30 cellular contexts compared by ENCODE assay signal in the genomic region with DNA sequence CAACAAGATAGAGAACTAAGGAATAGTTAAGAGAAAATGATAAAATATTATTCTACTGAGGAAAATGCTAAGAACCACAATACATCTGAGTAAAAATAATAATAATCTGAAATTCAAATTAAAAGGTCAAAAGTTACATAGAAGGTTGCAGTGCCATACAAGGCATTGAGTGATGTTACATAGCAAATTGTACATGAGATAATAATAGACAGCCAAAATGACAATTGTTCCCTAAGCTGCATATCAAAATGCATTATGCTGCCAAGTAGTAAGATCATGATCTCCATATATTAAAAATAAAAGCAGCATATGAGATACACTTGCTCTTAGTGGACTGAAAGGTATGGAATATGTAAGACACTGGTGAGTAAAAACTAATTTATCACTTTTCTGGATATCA.
"Had no signal": no experiment of that assay in that cellular context is flagged by ENCODE, and none has a peak within 500 bp of the region (broad histone marks: within the 10 kb centered on the region; RNA-seq: fewer than 3 reads in every experiment).

No MANE protein-coding gene starts in this region.

- H3K4me3 ChIP-seq: adrenal gland, ascending aorta, body of pancreas, breast epithelium, cardiac muscle cell had no signal

- H3K36me3 ChIP-seq: adrenal gland, ascending aorta, brain microvascular endothelial cell, breast epithelium, cardiac muscle cell had no signal

- H3K27ac ChIP-seq: adrenal gland, ascending aorta, body of pancreas, brain microvascular endothelial cell, breast epithelium, cardiac muscle cell had no signal

- DNase-seq: activated effector memory CD4-positive, alpha-beta T cell treated with anti-CD3 and anti-CD28 coated beads, Interleukin-2, amount 50 U/mL, for 16 hours; activated effector memory CD4-positive, alpha-beta T cell treated with Interleukin-2 at 50 U/mL for 16 hours; activated gamma-delta T cell; activated gamma-delta T cell treated with Interleukin-2 at 50 U/mL for 16 hours; activated naive CD4-positive, alpha-beta T cell; activated naive CD4-positive, alpha-beta T cell treated with anti-CD3 and anti-CD28 coated beads for 36 hours; activated naive CD4-positive, alpha-beta T cell treated with anti-CD3 and anti-CD28 coated beads, Interleukin-2, amount 10 ng/mL, durations not matched to agents 7 days and 5 days; activated naive CD4-positive, alpha-beta T cell treated with anti-CD3 and anti-CD28 coated beads, Interleukin-2, amount 50 U/mL, for 16 hours; activated naive CD4-positive, alpha-beta T cell treated with Interleukin-2 at 50 U/mL for 16 hours; activated naive CD8-positive, alpha-beta T cell treated with anti-CD3 and anti-CD28 coated beads for 36 hours; activated naive CD8-positive, alpha-beta T cell treated with anti-CD3 and anti-CD28 coated beads, Interleukin-2, amount 10 ng/mL, durations not matched to agents 7 days and 5 days; activated naive CD8-positive, alpha-beta T cell treated with anti-CD3 and anti-CD28 coated beads, Interleukin-2, amount 50 U/mL, for 24 hours; activated T-cell treated with anti-CD3 and anti-CD28 coated beads, Interleukin-2, amount 50 U/mL, for 1 hour; activated T-cell treated with anti-CD3 and anti-CD28 coated beads, Interleukin-2, amount 50 U/mL, for 24 hours; activated T-cell treated with anti-CD3 and anti-CD28 coated beads, Interleukin-2, amount 50 U/mL, for 4 hours; activated T-cell treated with anti-CD3 and anti-CD28 coated beads, Interleukin-2, amount 50 U/mL, for 48 hours; activated T-cell treated with anti-CD3 and anti-CD28 coated beads, Interleukin-2, amount 50 U/mL, for 72 hours; adrenal gland; amniotic stem cell; amygdala; anterior cingulate cortex; aorta; body of pancreas; brain microvascular endothelial cell; caudate nucleus; central memory CD4-positive, alpha-beta T cell; cerebellar nuclear complex had no signal

- H3K27me3 ChIP-seq: adrenal gland, ascending aorta, body of pancreas, brain microvascular endothelial cell, breast epithelium, cardiac muscle cell had no signal

- H3K9me3 ChIP-seq: adrenal gland, ascending aorta, body of pancreas, breast epithelium had no signal
